In the genomic region with DNA sequence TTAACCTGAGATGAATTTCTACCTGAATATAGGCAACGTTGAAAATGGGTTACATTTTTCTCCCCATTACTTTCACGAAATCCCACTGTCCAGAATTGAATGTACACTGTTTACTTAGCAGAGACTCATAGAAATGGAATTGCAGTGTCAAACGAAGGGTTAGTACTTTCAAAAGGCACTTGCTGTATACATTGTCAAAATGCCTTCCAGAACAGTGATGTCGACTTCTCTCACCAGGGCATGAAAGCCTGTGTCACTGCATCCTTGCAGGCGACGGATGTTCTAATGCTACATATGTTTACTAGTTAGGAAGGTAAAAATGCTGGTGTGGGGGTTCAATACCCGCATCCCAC, we compare ENCODE assay signal across 17 cellular contexts. TPM values are rescaled to one million over a fixed set of nuclear protein-coding genes. Genes with fewer than 3 reads are reported as not detected.
DNase-seq lines count a peak whose midpoint lies in the region; ATAC-seq, FAIRE-seq and TF ChIP-seq lines count a peak whose summit lies in the region.
"Had no signal": no experiment of that assay in that cellular context is flagged by ENCODE, and none has a peak within 500 bp of the region (broad histone marks: within the 10 kb centered on the region; RNA-seq: fewer than 3 reads in every experiment).

No MANE protein-coding gene starts in this region.

- ATAC-seq in A549 (peak; percentile 37 to 52; a peak in 5 of 6 replicates), IMR-90 (ENCODE audit: low read depth) (0 out of 2 replicates have a peak, but pooled peaks have one; percentile 32), left lung (peak; percentile 5)

- no peaks in the 10 kb centered on the region for H3K36me3 Mint-ChIP-seq in activated T-cell treated with anti-CD3 and anti-CD28 coated beads, Interleukin-2, amount 50 U/mL, for 24 hours (ENCODE audit: low read depth)
- H3K36me3 Mint-ChIP-seq in activated naive CD8-positive, alpha-beta T cell treated with anti-CD3 and anti-CD28 coated beads for 36 hours = no peaks in the 10 kb centered on the region

- H3K4me1 Mint-ChIP-seq in activated T-cell treated with anti-CD3 and anti-CD28 coated beads, Interleukin-2, amount 50 U/mL, for 24 hours (ENCODE audit: low read depth) = no peaks in the 10 kb centered on the region
- no peaks in the 10 kb centered on the region for H3K4me1 Mint-ChIP-seq in activated naive CD8-positive, alpha-beta T cell treated with anti-CD3 and anti-CD28 coated beads for 36 hours

- FAIRE-seq in A549 (lab: Jason Lieb, UNC) = peak; percentile 79
- FAIRE-seq: H54 had no signal

- H2BK120ac ChIP-seq in IMR-90 (ENCODE audit: low read depth, low read length) = no peak overlapping the region

- BruUV-seq in IMR-90 (replicated peaks; lab: Mats Ljungman, UMichigan) = no TSS peak

- in situ Hi-C loops in IMR-90 (cut with MboI; ENCODE audit: low sequenced_read_pairs) = no loop called here
- in situ Hi-C loops in HAP-1 (cut with MboI; ENCODE audit: low sequenced_read_pairs) = no loop called here

- H2AK5ac ChIP-seq in IMR-90 (ENCODE audit: low read depth, low read length) = no peak overlapping the region

- no peak overlapping the region for H3K56ac ChIP-seq in IMR-90 (ENCODE audit: extremely low read depth, insufficient read depth, low read length)

- H3K27me3 ChIP-seq in IMR-90 (ENCODE audit: control insufficient read depth, insufficient read depth, low read length) = peaks cover 3% of the 10 kb centered on the region
- H3K27me3 ChIP-seq in left lung = no peaks in the 10 kb centered on the region
- no peaks in the 10 kb centered on the region for H3K27me3 ChIP-seq in skeletal muscle tissue (ENCODE audit: control insufficient read depth in 3 of 3, insufficient read depth in 3 of 3, low read length in 3 of 3)
- H3K27me3 ChIP-seq in HAP-1 (ENCODE audit: low read depth) = 0 out of 2 replicates have a peak, but pooled peaks cover 3% of the 10 kb centered on the region

- H3K18ac ChIP-seq in IMR-90 (ENCODE audit: low read depth, low read length) = no peak overlapping the region

- no peaks in the 10 kb centered on the region for H3K9me3 ChIP-seq in A549
- no peaks in the 10 kb centered on the region for H3K9me3 ChIP-seq in IMR-90 (ENCODE audit: control insufficient read depth, insufficient read depth, low read length)
- no peaks in the 10 kb centered on the region for H3K9me3 ChIP-seq in left lung
- no peaks in the 10 kb centered on the region for H3K9me3 ChIP-seq in skeletal muscle tissue (ENCODE audit: control insufficient read depth in 3 of 3, low read length in 3 of 3)
- H3K9me3 ChIP-seq in HAP-1 = no peaks in the 10 kb centered on the region
- H3K9me3 ChIP-seq: Caco-2 had no signal

- H2AK9ac ChIP-seq in IMR-90 (replicated peaks; ENCODE audit: low read depth, low read length, poor library complexity) = no peak overlapping the region

- dilution Hi-C loops in IMR-90 (cut with HindIII; ENCODE audit: low sequenced_read_pairs, unreplicated experiment) = no loop called here

- H4K8ac ChIP-seq in IMR-90 (ENCODE audit: low read depth in 2 of 2, low read length in 2 of 2) = no peak overlapping the region

- CTCF ChIA-PET in A549 (lab: Yijun Ruan, JAX) = interaction anchor here (0.9 to 1.9 kb wide), 6 partner anchors 12 to 91 kb away, joined by 3 to 9 read pairs (median 3); no protein-coding TSS in a partner anchor
- CTCF ChIA-PET in IMR-90 (lab: Yijun Ruan, JAX) = no interaction called here
- CTCF ChIA-PET in GM10248 (lab: Yijun Ruan, JAX) = no interaction called here

- H3K4me1 ChIP-seq in A549 = peaks cover 45% of the 10 kb centered on the region
- no peaks in the 10 kb centered on the region for H3K4me1 ChIP-seq in IMR-90 (ENCODE audit: control insufficient read depth, insufficient read depth, low read length)
- no peaks in the 10 kb centered on the region for H3K4me1 ChIP-seq in left lung
- peaks cover 20 to 43% (median 37%) of the 10 kb centered on the region in 3 donors for H3K4me1 ChIP-seq in skeletal muscle tissue (ENCODE audit: control insufficient read depth in 3 of 3, insufficient read depth in 3 of 3, low read length in 3 of 3)
- H3K4me1 ChIP-seq in HAP-1 = no peaks in the 10 kb centered on the region

- TF ChIP-seq CTCF in A549 (IDR thresholded peaks at IDR 0.05) (no peak), IMR-90 (conservative IDR thresholded peaks at IDR 0.05; ENCODE audit: low read depth, low read length) (no peak), left lung (IDR thresholded peaks at IDR 0.05) (no peak), GM10248 (IDR thresholded peaks at IDR 0.05; ENCODE audit: control extremely low read depth, extremely low read depth, low read depth, missing control alignments) (no peak)

- DNase-seq in A549 (ENCODE audit: low read depth in 1 of 2, low spot score in 1 of 2) (peak in 1 of 2 experiments; percentile 46), IMR-90 (no peak), left lung (no peak), HAP-1 (ENCODE audit: low spot score in 2 of 2) (no peak), GM10248 (ENCODE audit: extremely low spot score) (no peak)
- no peak for DNase-seq in activated T-cell treated with anti-CD3 and anti-CD28 coated beads, Interleukin-2, amount 50 U/mL, for 24 hours
- DNase-seq in activated naive CD8-positive, alpha-beta T cell treated with anti-CD3 and anti-CD28 coated beads for 36 hours = no peak
- DNase-seq: ACHN, Caco-2, DMS153, NCI-H1092, NCI-H146, NCI-H2081, NCI-H510A, NCI-H774 had no signal

- 34% methylated on average over 7 of the region's 7 CpGs for WGBS in A549 (ENCODE audit: missing lambda C conversion rate)
- WGBS in IMR-90 (ENCODE audit: extremely low coverage in 2 of 2, insufficient read length in 1 of 2), 2 experiments = no CpG with 5 or more reads among the region's 7 CpGs

- H4K91ac ChIP-seq in IMR-90 (ENCODE audit: insufficient read depth, low read depth, low read length) = no peak overlapping the region

- H3K79me1 ChIP-seq in IMR-90 (ENCODE audit: low read depth in 1 of 2, low read length in 2 of 2) = no peaks in the 10 kb centered on the region

- intact Hi-C loops in IMR-90 (cut with micrococcal nuclease) = no loop called here
- intact Hi-C loops in left lung (cut with DNase I) = no loop called here

- peaks cover 26% of the 10 kb centered on the region for H3K27me3 Mint-ChIP-seq in activated T-cell treated with anti-CD3 and anti-CD28 coated beads, Interleukin-2, amount 50 U/mL, for 24 hours
- H3K27me3 Mint-ChIP-seq in activated naive CD8-positive, alpha-beta T cell treated with anti-CD3 and anti-CD28 coated beads for 36 hours = peaks cover 25% of the 10 kb centered on the region

- H3K4me2 ChIP-seq in A549 (peak overlapping the region; percentile 52), IMR-90 (ENCODE audit: low read depth, low read length) (no peak overlapping the region)

- no peaks in the 10 kb centered on the region for H4K20me1 ChIP-seq in IMR-90 (ENCODE audit: insufficient read depth, low read length)

- H3K9me1 ChIP-seq in IMR-90 (ENCODE audit: insufficient read depth, low read length) = no peaks in the 10 kb centered on the region

- no peak overlapping the region for H4K5ac ChIP-seq in IMR-90 (ENCODE audit: low read depth, low read length)

- H3K4ac ChIP-seq in IMR-90 (ENCODE audit: low read depth, low read length) = no peak overlapping the region

- H3K9ac ChIP-seq in IMR-90 (ENCODE audit: low read depth, low read length) (no peak overlapping the region), skeletal muscle tissue (ENCODE audit: low read depth in 1 of 3, low read length in 3 of 3) (no peak overlapping the region)

- TF ChIP-seq POLR2A in A549 (IDR thresholded peaks at IDR 0.05; ENCODE audit: low read length) = no peak
- no peak for TF ChIP-seq POLR2A in IMR-90 (IDR thresholded peaks at IDR 0.05; ENCODE audit: low read depth, low read length)

- H3K27ac ChIP-seq in A549 (peak overlapping the region; percentile 70 to 79), IMR-90 (ENCODE audit: insufficient read depth, low read length) (no peak overlapping the region), left lung (peak overlapping the region in 1 of 2 donors; percentile 44), skeletal muscle tissue (ENCODE audit: low read depth, low read length) (peak overlapping the region; percentile 39)

- TF ChIP-seq RAD21 in A549 (conservative IDR thresholded peaks at IDR 0.05 in 1 of 2, IDR thresholded peaks at IDR 0.05 in 1 of 2) (peak in 1 of 2 experiments; percentile 5; a peak in 1 of 5 replicates), IMR-90 (IDR thresholded peaks at IDR 0.05; ENCODE audit: low read length) (no peak)

- no peak for TF ChIP-seq EP300 in A549 (IDR thresholded peaks at IDR 0.05)

- H3K14ac ChIP-seq in IMR-90 (replicated peaks; ENCODE audit: low read depth, low read length) = no peak overlapping the region

- H2AFZ ChIP-seq in IMR-90 (replicated peaks; ENCODE audit: low read length, poor library complexity) = no peak overlapping the region

- H2BK20ac ChIP-seq in IMR-90 (ENCODE audit: low read depth, low read length) = no peak overlapping the region

- H2BK5ac ChIP-seq in IMR-90 (ENCODE audit: low read depth, low read length, poor library complexity, severe bottlenecking) = no peak overlapping the region

- no peak overlapping the region for H2BK15ac ChIP-seq in IMR-90 (ENCODE audit: low read depth, low read length)

- H3K23ac ChIP-seq in IMR-90 (ENCODE audit: low read depth, low read length) = no peak overlapping the region

- H3K27ac Mint-ChIP-seq in activated T-cell treated with anti-CD3 and anti-CD28 coated beads, Interleukin-2, amount 50 U/mL, for 24 hours = no peak overlapping the region
- no peak overlapping the region for H3K27ac Mint-ChIP-seq in activated naive CD8-positive, alpha-beta T cell treated with anti-CD3 and anti-CD28 coated beads for 36 hours

- H3K36me3 ChIP-seq in IMR-90 (ENCODE audit: control insufficient read depth, insufficient read depth, low read length) (no peaks in the 10 kb centered on the region), left lung (no peaks in the 10 kb centered on the region), skeletal muscle tissue (ENCODE audit: control insufficient read depth in 3 of 3, insufficient read depth in 3 of 3, low read length in 3 of 3) (peaks cover 0 to 2% (median 0%) of the 10 kb centered on the region in 3 donors), HAP-1 (replicated peaks) (no peaks in the 10 kb centered on the region)

- POLR2A ChIA-PET in A549 (lab: Yijun Ruan, JAX) = no interaction called here
- POLR2A ChIA-PET in IMR-90 (lab: Charles Lee; ENCODE audit: unreplicated experiment) = no interaction called here
- POLR2A ChIA-PET in GM10248 (lab: Yijun Ruan, JAX) = no interaction called here

- no peak overlapping the region for H3K4me3 ChIP-seq in A549
- no peak overlapping the region for H3K4me3 ChIP-seq in IMR-90 (ENCODE audit: insufficient read depth, low read depth, low read length)
- no peak overlapping the region for H3K4me3 ChIP-seq in left lung
- H3K4me3 ChIP-seq in skeletal muscle tissue (ENCODE audit: low read length in 3 of 3) = no peak overlapping the region
- no peak overlapping the region for H3K4me3 ChIP-seq in HAP-1

- no peak overlapping the region for H3K4me3 Mint-ChIP-seq in activated T-cell treated with anti-CD3 and anti-CD28 coated beads, Interleukin-2, amount 50 U/mL, for 24 hours
- no peak overlapping the region for H3K4me3 Mint-ChIP-seq in activated naive CD8-positive, alpha-beta T cell treated with anti-CD3 and anti-CD28 coated beads for 36 hours

- no peaks in the 10 kb centered on the region for H3K9me3 Mint-ChIP-seq in activated T-cell treated with anti-CD3 and anti-CD28 coated beads, Interleukin-2, amount 50 U/mL, for 24 hours
- H3K9me3 Mint-ChIP-seq in activated naive CD8-positive, alpha-beta T cell treated with anti-CD3 and anti-CD28 coated beads for 36 hours = no peaks in the 10 kb centered on the region

RNA-seq across cellular contexts. Expression of gene TACC2, which starts 41.2 kb away (rescaled TPM):
- polyA plus RNA-seq in A549 (2011; rRNA removed) (128 and 170 TPM in 2 replicates), A549 (2017; fragmentation: RNase III; extraction: RNeasy Plus Mini Kit Qiagen cat#74134 plus additional on column Dnase treatment) (66.2 to 83.3 TPM (median 81.8 TPM) in 3 replicates), IMR-90 (2012; rRNA removed) (12.6 and 15.4 TPM in 2 replicates)
- polyA plus RNA-seq in A549 (2012; cell fraction: cytosol; rRNA removed) = 61.6 and 75.3 TPM in 2 replicates
- 84.2 and 116 TPM in 2 replicates for polyA plus RNA-seq in A549 (2012; cell fraction: nucleus; rRNA removed)
- 89.1 and 99.2 TPM in 2 replicates for polyA minus RNA-seq in A549 (2011; rRNA and poly(A)+ RNA removed)
- total RNA-seq in IMR-90 (2012; rRNA removed) (2.9 and 5.8 TPM in 2 replicates), left lung (100 to 1,000 TPM; 166 to 193 TPM), skeletal muscle tissue (37.6 TPM)
- 9.0 and 16.8 TPM in 2 replicates for polyA plus RNA-seq in IMR-90 (2012; cell fraction: cytosol; rRNA removed)
- polyA plus RNA-seq in IMR-90 (2012; cell fraction: nucleus; rRNA removed; ENCODE audit: low replicate concordance) = 15.7 and 38.1 TPM in 2 replicates
- total RNA-seq in activated naive CD8-positive, alpha-beta T cell treated with anti-CD3 and anti-CD28 coated beads for 36 hours = not detected

RNA-seq across cellular contexts. Expression of gene NSMCE4A, which starts 55.2 kb away (rescaled TPM):
- 135 and 172 TPM in 2 replicates for polyA plus RNA-seq in A549 (2011; rRNA removed)
- 82.8 and 89.8 TPM in 2 replicates for polyA plus RNA-seq in A549 (2012; cell fraction: cytosol; rRNA removed)
- 91.4 and 94.5 TPM in 2 replicates for polyA plus RNA-seq in A549 (2012; cell fraction: nucleus; rRNA removed)
- polyA plus RNA-seq in A549 (2017; fragmentation: RNase III; extraction: RNeasy Plus Mini Kit Qiagen cat#74134 plus additional on column Dnase treatment) = 61.9 to 70.6 TPM (median 67.2 TPM) in 3 replicates
- polyA minus RNA-seq in A549 (2011; rRNA and poly(A)+ RNA removed) = 20.1 and 20.8 TPM in 2 replicates
- total RNA-seq in IMR-90 (2012; rRNA removed) = 13.4 and 20.8 TPM in 2 replicates
- polyA plus RNA-seq in IMR-90 (2012; rRNA removed) = 32.8 and 33.2 TPM in 2 replicates
- 9.2 and 10.0 TPM in 2 replicates for polyA plus RNA-seq in IMR-90 (2012; cell fraction: cytosol; rRNA removed)
- polyA plus RNA-seq in IMR-90 (2012; cell fraction: nucleus; rRNA removed; ENCODE audit: low replicate concordance) = 26.8 and 70.4 TPM in 2 replicates
- total RNA-seq in left lung = 10 to 100 TPM; 26.2 to 36.1 TPM
- total RNA-seq in skeletal muscle tissue = 31.3 TPM
- 10 to 100 TPM; 70.2 to 70.9 TPM for total RNA-seq in activated naive CD8-positive, alpha-beta T cell treated with anti-CD3 and anti-CD28 coated beads for 36 hours
